ENCODE assay signal across 20 cellular contexts in the genomic region with DNA sequence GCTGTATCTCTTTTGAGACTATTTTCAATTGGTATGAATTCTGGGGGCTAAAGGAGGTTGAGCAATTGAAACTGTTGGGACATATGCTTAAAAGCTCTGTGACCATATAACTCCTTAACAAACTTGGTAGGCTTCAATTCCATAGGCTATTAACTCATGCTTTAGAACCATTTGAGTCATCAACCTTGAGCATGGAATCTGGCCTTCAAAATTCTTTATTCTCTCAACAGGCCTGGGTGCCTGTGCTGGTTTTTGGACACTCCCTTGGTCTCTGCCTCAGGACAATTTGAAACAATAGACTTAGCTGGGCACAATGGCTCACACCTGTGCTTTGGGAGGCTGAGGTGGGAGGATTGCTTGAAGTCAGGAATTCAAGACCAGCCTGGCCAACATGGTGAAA.
A peak's percentile ranks its signal among the peaks of the same experiment; 100 is the strongest.
DNase-seq lines count a peak whose midpoint lies in the region; ATAC-seq, FAIRE-seq and TF ChIP-seq lines count a peak whose summit lies in the region.
"Had no signal": no experiment of that assay in that cellular context is flagged by ENCODE, and none has a peak within 500 bp of the region (broad histone marks: within the 10 kb centered on the region; RNA-seq: fewer than 3 reads in every experiment).

No MANE protein-coding gene starts in this region.

- CTCF ChIA-PET in MCF 10A (lab: Yijun Ruan, JAX), result interaction anchor here (0.7 to 4.5 kb wide), 6 partner anchors 11 to 1100 kb away, joined by 3 to 44 read pairs (median 4); no protein-coding TSS in a partner anchor

- H3K4me1 ChIP-seq in breast epithelium (no peaks in the 10 kb centered on the region), kidney (ENCODE audit: control insufficient read depth in 1 of 2, insufficient read depth in 1 of 2, low read depth in 1 of 2, low read length in 2 of 2) (no peaks in the 10 kb centered on the region)
- H3K4me1 ChIP-seq: Caco-2, HAP-1 had no signal

- H3K4me1 Mint-ChIP-seq in MCF 10A (ENCODE audit: insufficient read depth, unreplicated experiment) (peaks cover 11% of the 10 kb centered on the region), mesothelial cell of epicardium (peaks cover 35% of the 10 kb centered on the region), type B pancreatic cell (ENCODE audit: unreplicated experiment) (peaks cover 15% of the 10 kb centered on the region)

- H3K27ac Mint-ChIP-seq in MCF 10A (ENCODE audit: low read depth, unreplicated experiment) (peak overlapping the region; percentile 47), mesothelial cell of epicardium (peak overlapping the region; percentile 96), type B pancreatic cell (peak overlapping the region; percentile 96)
- H3K27ac Mint-ChIP-seq: CD4-positive, alpha-beta T cell had no signal

- no peak for FAIRE-seq in kidney (lab: Jason Lieb, UNC)
- FAIRE-seq: A549, D721Med, G401.6, GM12891, GM19239 had no signal

- H3K9me3 Mint-ChIP-seq in MCF 10A (ENCODE audit: unreplicated experiment) (no peaks in the 10 kb centered on the region), mesothelial cell of epicardium (peaks cover 16% of the 10 kb centered on the region), type B pancreatic cell (peaks cover 17% of the 10 kb centered on the region)

- TF ChIP-seq CTCF in MCF 10A (IDR thresholded peaks at IDR 0.05; ENCODE audit: unreplicated experiment), result no peak
- no peak for TF ChIP-seq CTCF in breast epithelium (IDR thresholded peaks at IDR 0.05)
- no peak for TF ChIP-seq CTCF in mesothelial cell of epicardium (IDR thresholded peaks at IDR 0.05; ENCODE audit: unreplicated experiment)
- TF ChIP-seq CTCF in type B pancreatic cell (conservative IDR thresholded peaks at IDR 0.05), result no peak
- no peak for TF ChIP-seq CTCF in kidney (IDR thresholded peaks at IDR 0.05; ENCODE audit: borderline replicate concordance, extremely low read depth, insufficient read depth)

- H3K36me3 ChIP-seq in breast epithelium, result no peaks in the 10 kb centered on the region
- no peaks in the 10 kb centered on the region for H3K36me3 ChIP-seq in kidney (ENCODE audit: control insufficient read depth in 1 of 2, insufficient read depth in 2 of 2, low read length in 2 of 2)
- H3K36me3 ChIP-seq: HAP-1 had no signal

- H3K9ac ChIP-seq in kidney (ENCODE audit: low read length in 2 of 2), result no peak overlapping the region
- H3K9ac ChIP-seq: GM23248 had no signal

- BruUV-seq in MCF 10A (replicated peaks; lab: Mats Ljungman, UMichigan), result no TSS peak

- H3K4me3 ChIP-seq in breast epithelium, result no peak overlapping the region
- H3K4me3 ChIP-seq in kidney (ENCODE audit: low read length in 2 of 2), result no peak overlapping the region
- H3K4me3 ChIP-seq: A549, GM23248, HAP-1 had no signal

- no peaks in the 10 kb centered on the region for H3K27me3 ChIP-seq in breast epithelium

- ATAC-seq in esophagus mucosa (peak; percentile 71), GM21423 (IDR thresholded peaks at IDR 0.05; ENCODE audit: unreplicated experiment) (no peak)
- ATAC-seq: A549 had no signal

- H3K4me3 Mint-ChIP-seq in MCF 10A (ENCODE audit: unreplicated experiment), result no peak overlapping the region
- H3K4me3 Mint-ChIP-seq in mesothelial cell of epicardium, result no peak overlapping the region
- no peak overlapping the region for H3K4me3 Mint-ChIP-seq in type B pancreatic cell
- H3K4me3 Mint-ChIP-seq: CD4-positive, alpha-beta T cell had no signal

- POLR2A ChIA-PET in MCF 10A (lab: Yijun Ruan, JAX), result interaction anchor here (0.7 to 1.6 kb wide), 6 partner anchors 11 to 320 kb away, joined by 3 to 6 read pairs (median 4); a partner anchor contains a TSS

- no peak for TF ChIP-seq POLR2A in breast epithelium (IDR thresholded peaks at IDR 0.05)

- H3K36me3 Mint-ChIP-seq in MCF 10A (ENCODE audit: insufficient read depth, unreplicated experiment) (no peaks in the 10 kb centered on the region), mesothelial cell of epicardium (no peaks in the 10 kb centered on the region), type B pancreatic cell (no peaks in the 10 kb centered on the region)

- DNase-seq in MCF 10A (ENCODE audit: unreplicated experiment) (peak; percentile 9), breast epithelium (ENCODE audit: low spot score in 2 of 2) (no peak), mesothelial cell of epicardium (ENCODE audit: low spot score in 2 of 2, unreplicated experiment in 2 of 2) (no peak), type B pancreatic cell (ENCODE audit: extremely low spot score, unreplicated experiment) (no peak), NCI-H1930 (lab: John Stamatoyannopoulos, UW) (no peak), kidney (no peak)
- DNase-seq: AML-193; Caco-2; CD4-positive, alpha-beta T cell; GM23248 had no signal

- H3K9me3 ChIP-seq in breast epithelium, result no peaks in the 10 kb centered on the region
- no peaks in the 10 kb centered on the region for H3K9me3 ChIP-seq in kidney (ENCODE audit: control insufficient read depth in 1 of 2, low read length in 2 of 2)
- H3K9me3 ChIP-seq: Caco-2, HAP-1 had no signal

- H3K27ac ChIP-seq in breast epithelium (no peak overlapping the region), kidney (ENCODE audit: low read depth in 2 of 2, low read length in 2 of 2) (no peak overlapping the region)
- H3K27ac ChIP-seq: 22Rv1, C4-2B, GM23248 had no signal

- H3K27me3 Mint-ChIP-seq in MCF 10A (ENCODE audit: insufficient read depth, unreplicated experiment) (no peaks in the 10 kb centered on the region), mesothelial cell of epicardium (ENCODE audit: low read depth) (no peaks in the 10 kb centered on the region), type B pancreatic cell (no peaks in the 10 kb centered on the region)

- intact Hi-C loops in MCF 10A (cut with micrococcal nuclease) (no loop called here), breast epithelium (cut with DNase I; ENCODE audit: low total_unique reads) (no loop called here), kidney (cut with DNase I) (no loop called here)
